In the genomic region with DNA sequence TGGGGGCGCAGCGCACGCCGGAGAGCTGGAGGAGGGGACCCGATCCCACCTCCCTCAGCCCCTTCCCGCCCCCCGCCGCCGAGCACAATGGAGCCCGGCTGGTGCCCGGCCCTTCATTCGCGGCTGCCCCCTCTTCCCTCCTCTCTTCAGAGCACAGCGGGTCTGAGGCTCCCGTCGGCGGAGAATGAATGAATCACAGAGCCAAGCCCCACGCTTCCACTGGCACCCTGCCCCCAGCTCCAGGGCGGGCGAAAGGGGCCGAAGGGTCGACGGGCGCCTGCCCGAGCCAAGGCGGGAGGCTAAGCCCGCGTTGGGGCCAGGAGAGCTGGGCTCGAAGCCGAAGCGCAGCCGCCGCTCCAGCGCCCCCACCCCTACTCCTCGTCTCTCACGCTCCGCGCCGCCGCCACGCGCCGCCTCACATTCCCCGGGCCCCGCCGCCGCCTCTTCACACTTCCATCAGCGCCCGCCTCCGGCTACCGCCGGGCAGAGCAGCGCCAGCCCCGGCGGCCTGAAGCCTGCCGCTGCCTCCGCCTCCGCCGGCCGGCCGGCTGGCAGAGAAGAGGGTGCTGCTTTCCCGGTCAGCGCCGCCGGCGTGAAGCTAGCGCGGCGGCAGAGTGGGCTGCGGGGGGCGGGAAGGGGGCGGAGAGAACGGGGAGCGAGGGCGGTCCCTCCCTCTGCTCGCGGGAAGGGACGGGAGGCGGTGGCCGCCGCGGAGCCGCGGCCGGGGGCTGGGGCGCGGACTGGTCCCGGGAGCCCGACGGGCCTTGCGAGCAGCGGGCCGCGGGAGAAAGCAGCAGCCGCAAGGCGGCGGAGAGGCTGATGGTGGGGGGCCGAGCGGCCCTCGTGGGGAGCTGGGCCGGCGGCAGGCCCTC, we compare ENCODE assay signal across 8 cellular contexts. TPM values are rescaled to one million over a fixed set of nuclear protein-coding genes. Genes with fewer than 3 reads are reported as not detected.
DNase-seq lines count a peak whose midpoint lies in the region; ATAC-seq and TF ChIP-seq lines count a peak whose summit lies in the region.

A gene with protein sequence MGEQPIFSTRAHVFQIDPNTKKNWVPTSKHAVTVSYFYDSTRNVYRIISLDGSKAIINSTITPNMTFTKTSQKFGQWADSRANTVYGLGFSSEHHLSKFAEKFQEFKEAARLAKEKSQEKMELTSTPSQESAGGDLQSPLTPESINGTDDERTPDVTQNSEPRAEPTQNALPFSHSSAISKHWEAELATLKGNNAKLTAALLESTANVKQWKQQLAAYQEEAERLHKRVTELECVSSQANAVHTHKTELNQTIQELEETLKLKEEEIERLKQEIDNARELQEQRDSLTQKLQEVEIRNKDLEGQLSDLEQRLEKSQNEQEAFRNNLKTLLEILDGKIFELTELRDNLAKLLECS (minus strand): TSS at position 616 of the 872 bp plus-strand sequence. CDS start 1,360 bp downstream, outside the sequence.

- no peaks in the 10 kb centered on the region for H3K9me3 ChIP-seq in breast epithelium
- H3K9me3 ChIP-seq in spleen: no peaks in the 10 kb centered on the region

- no peak for TF ChIP-seq POLR2A in breast epithelium (IDR thresholded peaks at IDR 0.05)
- no peak for TF ChIP-seq POLR2A in spleen (IDR thresholded peaks at IDR 0.05)

- H3K4me1 ChIP-seq in breast epithelium: no peaks in the 10 kb centered on the region
- peaks cover 10 to 38% (median 22%) of the 10 kb centered on the region in 6 donors for H3K4me1 ChIP-seq in spleen

- no peaks in the 10 kb centered on the region for H3K36me3 ChIP-seq in breast epithelium
- H3K36me3 ChIP-seq in spleen: no peaks in the 10 kb centered on the region

- H3K27ac ChIP-seq in breast epithelium (peak within 1 kb of the TSS; percentile 98 to 99), spleen (peak within 1 kb of the TSS; percentile 89 to 99 (median 92))

- H3K27me3 ChIP-seq in breast epithelium (no peaks in the 10 kb centered on the region), spleen (replicated peaks in 1 of 7) (peaks cover 8 to 60% (median 31%) of the 10 kb centered on the region in 7 donors)

- DNase-seq in NCI-H187 (lab: John Stamatoyannopoulos, UW): peak; percentile 41 to 62
- DNase-seq in NCI-H187 treated with DMSO at 0.1 percent for 48 hours (lab: John Stamatoyannopoulos, UW): no peak
- DNase-seq in NCI-H1694 treated with DMSO at 0.1 percent for 48 hours (lab: John Stamatoyannopoulos, UW): peak; percentile 34
- DNase-seq in breast epithelium (ENCODE audit: low spot score in 2 of 2): peak; percentile 63 to 77
- peak; percentile 80 for DNase-seq in iPS-NIHi7 (ENCODE audit: extremely low spot score)
- peak; percentile 92 for DNase-seq in spleen

- peak within 1 kb of the TSS; percentile 75 for H3K4me3 ChIP-seq in WI38 (ENCODE audit: low read depth, low read length)
- H3K4me3 ChIP-seq in breast epithelium: peak within 1 kb of the TSS; percentile 74 to 91 (median 83)
- H3K4me3 ChIP-seq in spleen: peak within 1 kb of the TSS; percentile 62 to 96 (median 82)

- intact Hi-C loops in breast epithelium (cut with DNase I; ENCODE audit: low total_unique reads): no loop called here
- intact Hi-C loops in spleen (cut with DNase I; ENCODE audit: low total_unique reads): no loop called here

- 0 to 1% (median 1%) methylated on average over 42 to 102 of the region's 102 CpGs for WGBS in spleen, 5 donors

- no peak for TF ChIP-seq CTCF in WI38 (IDR thresholded peaks at IDR 0.05; ENCODE audit: low read depth, low read length)
- no peak for TF ChIP-seq CTCF in breast epithelium (IDR thresholded peaks at IDR 0.05)
- peak in 2 of 11 experiments; percentile 13 to 16 for TF ChIP-seq CTCF in spleen (IDR thresholded peaks at IDR 0.05 in 8 of 11, conservative IDR thresholded peaks at IDR 0.05 in 3 of 11)

- peak; percentile 52 for ATAC-seq in HG02870 (IDR thresholded peaks at IDR 0.05; ENCODE audit: unreplicated experiment)

RNA-seq across cellular contexts. Expression of the gene that starts here (rescaled TPM):
- total RNA-seq in breast epithelium (10 to 100 TPM in 2 of 3 donors, 1 to 10 TPM in 1; 3.2 to 26.2 (median 18.7) TPM), spleen (1 to 10 TPM; 1.3 to 5.2 (median 3.4) TPM)
- under 1 TPM; 0.39 to 0.67 (median 0.41) TPM for polyA plus RNA-seq in spleen
